12 cellular contexts compared by ENCODE assay signal in genomic region chr6:3406928-3407809, GRCh38.
"Had no signal": no experiment of that assay in that cellular context is flagged by ENCODE, and none has a peak within 500 bp of the region (broad histone marks: within the 10 kb centered on the region; RNA-seq: fewer than 3 reads in every experiment).

No MANE protein-coding gene starts in this region.

- H3K36me3 ChIP-seq: gastrocnemius medialis, lower lobe of right lung, right atrium auricular region, tibial artery had no signal

- H3K27ac ChIP-seq: right atrium auricular region, tibial artery had no signal

- H3K4me3 ChIP-seq: gastrocnemius medialis, lower lobe of right lung, right atrium auricular region, tibial artery had no signal

- ATAC-seq: gastrocnemius medialis had no signal

- DNase-seq: activated CD4-positive, alpha-beta memory T cell treated with anti-CD3 and anti-CD28 coated beads for 36 hours; activated gamma-delta T cell; activated naive CD8-positive, alpha-beta T cell treated with anti-CD3 and anti-CD28 coated beads for 36 hours; activated T-cell treated with anti-CD3 and anti-CD28 coated beads, Interleukin-2, amount 50 U/mL, for 48 hours; anterior cingulate cortex; gastrocnemius medialis; lower lobe of right lung; midbrain; naive B cell; small intestine; tibial artery had no signal

- H3K27me3 ChIP-seq: gastrocnemius medialis, right atrium auricular region, tibial artery had no signal

- H3K9me3 ChIP-seq: gastrocnemius medialis, lower lobe of right lung, right atrium auricular region, tibial artery had no signal

- FAIRE-seq: small intestine had no signal
